In the genomic region with DNA sequence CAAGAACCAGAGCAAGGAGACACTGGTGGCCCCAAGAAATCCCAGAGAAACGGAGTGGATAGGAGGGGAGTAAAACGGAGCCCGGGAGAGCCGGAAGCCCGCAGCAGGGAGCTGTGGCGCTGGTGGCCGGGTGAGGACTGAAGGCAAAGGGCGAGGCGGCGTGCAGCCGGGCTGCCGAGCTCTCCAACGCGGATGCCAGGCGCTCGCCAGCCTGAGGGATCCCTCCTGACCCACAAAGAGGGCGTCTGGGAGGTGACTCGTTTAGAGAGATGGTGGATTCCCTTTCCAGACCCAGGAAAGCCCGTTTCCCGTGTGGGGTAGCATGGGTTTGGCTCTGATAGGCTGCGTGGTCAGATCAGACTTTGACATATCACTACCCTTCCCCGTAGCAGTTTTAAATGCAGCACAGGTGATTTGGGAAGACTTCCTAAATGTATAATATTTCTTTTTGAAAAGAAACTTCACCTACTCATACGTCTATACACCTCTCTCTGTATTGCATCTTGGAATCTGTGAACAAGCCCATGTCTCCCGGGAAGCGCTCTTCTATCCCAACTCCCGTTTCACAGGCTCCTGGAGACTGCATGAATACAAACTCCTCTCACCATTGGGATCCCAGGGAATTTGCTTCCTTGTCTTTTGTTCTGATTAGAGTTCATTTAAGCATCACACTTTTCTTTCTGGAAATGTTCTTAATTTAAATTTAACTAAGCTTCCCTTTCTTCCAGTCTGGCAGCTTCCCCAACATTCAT, we compare ENCODE assay signal across 8 cellular contexts.
DNase-seq lines count a peak whose midpoint lies in the region; ATAC-seq and TF ChIP-seq lines count a peak whose summit lies in the region.

No MANE protein-coding gene starts in this region.

- DNase-seq in NCI-H2029 treated with DMSO at 0.1 percent for 48 hours (lab: John Stamatoyannopoulos, UW) (peak; percentile 18), NCI-H2029 (lab: John Stamatoyannopoulos, UW) (no peak), LHCN-M2 (ENCODE audit: low read depth) (peak; percentile 42), glomerular visceral epithelial cell (ENCODE audit: extremely low spot score) (peak; percentile 57), nucleus accumbens (lab: John Stamatoyannopoulos, UW) (no peak)
- DNase-seq in activated T-cell treated with anti-CD3 and anti-CD28 coated beads, Interleukin-2, amount 50 U/mL, for 72 hours = peak; percentile 46 to 49
- DNase-seq in activated CD4-positive, CD25-positive, alpha-beta regulatory T cell treated with anti-CD3 and anti-CD28 coated beads, Interleukin-2, amount 50 U/mL, for 72 hours = no peak

- H3K27me3 Mint-ChIP-seq in activated T-cell treated with anti-CD3 and anti-CD28 coated beads, Interleukin-2, amount 50 U/mL, for 72 hours (ENCODE audit: low read depth) = peaks cover 13% of the 10 kb centered on the region

- H3K4me3 Mint-ChIP-seq in activated T-cell treated with anti-CD3 and anti-CD28 coated beads, Interleukin-2, amount 50 U/mL, for 72 hours = peak overlapping the region; percentile 90 to 93

- peak overlapping the region; percentile 62 for H2AFZ ChIP-seq in parathyroid adenoma

- no peaks in the 10 kb centered on the region for H3K27me3 ChIP-seq in parathyroid adenoma (ENCODE audit: control insufficient read depth, insufficient read depth, low read length)

- no peaks in the 10 kb centered on the region for H3K36me3 ChIP-seq in parathyroid adenoma (ENCODE audit: control insufficient read depth, insufficient read depth, low read length)

- H3K27ac Mint-ChIP-seq in activated T-cell treated with anti-CD3 and anti-CD28 coated beads, Interleukin-2, amount 50 U/mL, for 72 hours = peak overlapping the region; percentile 87

- peak overlapping the region; percentile 57 for H3K27ac ChIP-seq in parathyroid adenoma

- no peaks in the 10 kb centered on the region for H3K79me2 ChIP-seq in parathyroid adenoma

- H3K9me3 ChIP-seq in parathyroid adenoma (ENCODE audit: control insufficient read depth, low read length) = no peaks in the 10 kb centered on the region

- H3K9ac ChIP-seq in parathyroid adenoma = no peak overlapping the region

- H3K4me3 ChIP-seq in parathyroid adenoma (ENCODE audit: low read depth, low read length) = peak overlapping the region; percentile 53

- H3K4me2 ChIP-seq in parathyroid adenoma (ENCODE audit: low read length) = peak overlapping the region; percentile 85

- TF ChIP-seq CTCF in parathyroid adenoma (IDR thresholded peaks at IDR 0.05) = no peak

- no peaks in the 10 kb centered on the region for H3K9me3 Mint-ChIP-seq in activated T-cell treated with anti-CD3 and anti-CD28 coated beads, Interleukin-2, amount 50 U/mL, for 72 hours

- peaks cover 11 to 26% of the 10 kb centered on the region in 2 donors for H3K36me3 Mint-ChIP-seq in activated T-cell treated with anti-CD3 and anti-CD28 coated beads, Interleukin-2, amount 50 U/mL, for 72 hours (ENCODE audit: insufficient read depth in 2 of 2)

- no peaks in the 10 kb centered on the region for H3K4me1 ChIP-seq in parathyroid adenoma

- H3K4me1 Mint-ChIP-seq in activated T-cell treated with anti-CD3 and anti-CD28 coated beads, Interleukin-2, amount 50 U/mL, for 72 hours (ENCODE audit: low read depth) = peaks cover 53% of the 10 kb centered on the region

- peak; percentile 3 to 14 for ATAC-seq in activated T-cell treated with anti-CD3 and anti-CD28 coated beads, Interleukin-2, amount 50 U/mL, for 72 hours (replicated peaks in 1 of 2)

Comparison
In these comparisons a context has a peak if more than half of its experiments do, and no peak if none do; other contexts are left out.
1. DNase-seq: peak in NCI-H2029 treated with DMSO at 0.1 percent for 48 hours (single experiment), LHCN-M2 (single experiment), activated T-cell treated with anti-CD3 and anti-CD28 coated beads, Interleukin-2, amount 50 U/mL, for 72 hours (2 of 2) and glomerular visceral epithelial cell (single experiment); none in NCI-H2029 (single experiment), nucleus accumbens (0 of 56) and activated CD4-positive, CD25-positive, alpha-beta regulatory T cell treated with anti-CD3 and anti-CD28 coated beads, Interleukin-2, amount 50 U/mL, for 72 hours (single experiment).